11 cellular contexts compared by ENCODE assay signal in genomic region chr2:216056739-216057138, GRCh38. TPM values are rescaled to one million over a fixed set of nuclear protein-coding genes. Genes with fewer than 3 reads are reported as not detected.
A peak's percentile ranks its signal among the peaks of the same experiment; 100 is the strongest.
DNase-seq lines count a peak whose midpoint lies in the region; ATAC-seq and TF ChIP-seq lines count a peak whose summit lies in the region.
"Had no signal": no experiment of that assay in that cellular context is flagged by ENCODE, and none has a peak within 500 bp of the region (broad histone marks: within the 10 kb centered on the region; RNA-seq: fewer than 3 reads in every experiment).

No MANE protein-coding gene starts in this region.

- peaks cover 32% of the 10 kb centered on the region for H3K36me3 Mint-ChIP-seq in T-helper 1 cell treated with Interleukin-12 subunit alpha and Interleukin-12 subunit beta and Interleukin-4 antibody, amounts not matched to agents 30 μg/mL and 1 μg/mL, for 36 hours (ENCODE audit: low read depth)
- peaks cover 5% of the 10 kb centered on the region for H3K36me3 Mint-ChIP-seq in T-helper 17 cell (ENCODE audit: low read depth)

- 35 to 67% (median 55%) methylated on average over 3 of the region's 3 CpGs for WGBS in spleen, 5 donors

- ATAC-seq in HG02763 (IDR thresholded peaks at IDR 0.05; ENCODE audit: unreplicated experiment), result peak; percentile 32
- no peak for ATAC-seq in T-helper 17 cell

- DNase-seq in T-helper 1 cell (no peak), T-helper 17 cell (no peak), spleen (no peak), hepatic stellate cell (ENCODE audit: low spot score) (no peak), uterus (no peak), NCI-H1417 (lab: John Stamatoyannopoulos, UW) (no peak)
- DNase-seq: NCI-H146, T1000 had no signal

- H3K27ac ChIP-seq in spleen, result peak overlapping the region; percentile 73 to 89 (median 86)
- no peak overlapping the region for H3K27ac ChIP-seq in uterus

- H3K9me3 Mint-ChIP-seq in T-helper 1 cell treated with Interleukin-12 subunit alpha and Interleukin-12 subunit beta and Interleukin-4 antibody, amounts not matched to agents 30 μg/mL and 1 μg/mL, for 36 hours, result no peaks in the 10 kb centered on the region

- peak overlapping the region; percentile 57 for H3K27ac Mint-ChIP-seq in T-helper 1 cell treated with Interleukin-12 subunit alpha and Interleukin-12 subunit beta and Interleukin-4 antibody, amounts not matched to agents 30 μg/mL and 1 μg/mL, for 36 hours
- peak overlapping the region; percentile 89 for H3K27ac Mint-ChIP-seq in T-helper 17 cell

- intact Hi-C loops in spleen (cut with DNase I; ENCODE audit: low total_unique reads), result no loop called here
- intact Hi-C loops in uterus (cut with DNase I; ENCODE audit: low total_unique reads), result no loop called here

- H3K9me3 ChIP-seq in T-helper 17 cell (ENCODE audit: control insufficient read depth, low read length, poor library complexity, severe bottlenecking) (no peaks in the 10 kb centered on the region), spleen (no peaks in the 10 kb centered on the region), uterus (no peaks in the 10 kb centered on the region)

- no peak for TF ChIP-seq CTCF in spleen (IDR thresholded peaks at IDR 0.05 in 8 of 11, conservative IDR thresholded peaks at IDR 0.05 in 3 of 11)
- no peak for TF ChIP-seq CTCF in uterus (IDR thresholded peaks at IDR 0.05)

- H3K36me3 ChIP-seq in spleen, result peaks cover 0 to 39% (median 0%) of the 10 kb centered on the region in 6 donors
- no peaks in the 10 kb centered on the region for H3K36me3 ChIP-seq in uterus

- no peak overlapping the region for H3K4me3 Mint-ChIP-seq in T-helper 1 cell treated with Interleukin-12 subunit alpha and Interleukin-12 subunit beta and Interleukin-4 antibody, amounts not matched to agents 30 μg/mL and 1 μg/mL, for 36 hours
- H3K4me3 Mint-ChIP-seq in T-helper 17 cell, result no peak overlapping the region

- H3K4me1 ChIP-seq in spleen (peaks cover 4 to 24% (median 20%) of the 10 kb centered on the region in 6 donors), uterus (no peaks in the 10 kb centered on the region)

- no peak overlapping the region for H3K4me3 ChIP-seq in spleen
- no peak overlapping the region for H3K4me3 ChIP-seq in uterus

- no peaks in the 10 kb centered on the region for H3K27me3 ChIP-seq in spleen (replicated peaks in 1 of 7)
- no peaks in the 10 kb centered on the region for H3K27me3 ChIP-seq in uterus

- TF ChIP-seq POLR2A in spleen (IDR thresholded peaks at IDR 0.05) (no peak), uterus (IDR thresholded peaks at IDR 0.05) (no peak)

- peaks cover 31% of the 10 kb centered on the region for H3K4me1 Mint-ChIP-seq in T-helper 1 cell treated with Interleukin-12 subunit alpha and Interleukin-12 subunit beta and Interleukin-4 antibody, amounts not matched to agents 30 μg/mL and 1 μg/mL, for 36 hours (ENCODE audit: low read depth)
- peaks cover 14% of the 10 kb centered on the region for H3K4me1 Mint-ChIP-seq in T-helper 17 cell

- no peaks in the 10 kb centered on the region for H3K27me3 Mint-ChIP-seq in T-helper 1 cell treated with Interleukin-12 subunit alpha and Interleukin-12 subunit beta and Interleukin-4 antibody, amounts not matched to agents 30 μg/mL and 1 μg/mL, for 36 hours (ENCODE audit: low read depth)
- H3K27me3 Mint-ChIP-seq in T-helper 17 cell, result no peaks in the 10 kb centered on the region

RNA-seq across cellular contexts. Expression of gene PECR, which starts 24.9 kb away (rescaled TPM):
- 10 to 100 TPM; 16.9 to 18.7 TPM for total RNA-seq in T-helper 17 cell
- total RNA-seq in spleen, result 10 to 100 TPM in 5 of 7 donors, 1 to 10 TPM in 2; 6.9 to 16.9 (median 12.9) TPM
- polyA plus RNA-seq in spleen, result 1 to 10 TPM; 5.0 to 6.2 (median 5.1) TPM
- total RNA-seq in uterus, result 10 to 100 TPM in 3 of 4 donors, 1 to 10 TPM in 1; 1.2 to 25.4 (median 14.9) TPM

RNA-seq across cellular contexts. Expression of gene TMEM169, which starts 25.0 kb away (rescaled TPM):
- 1 to 10 TPM; 1.6 to 2.2 TPM for total RNA-seq in T-helper 17 cell
- total RNA-seq in spleen, result 1 to 10 TPM in 3 of 7 donors, under 1 TPM in 4; 0.57 to 1.3 (median 0.94) TPM
- under 1 TPM; 0.19 to 0.35 (median 0.24) TPM for polyA plus RNA-seq in spleen
- 1 to 10 TPM in 1 of 4 donors, under 1 TPM in 1, not detected in 2; 0.97 to 1.0 TPM for total RNA-seq in uterus
- polyA plus RNA-seq: keratinocyte had no signal

RNA-seq across cellular contexts. Expression of gene MREG, which starts 43.4 kb away (rescaled TPM):
- 1 to 10 TPM; 5.3 to 6.6 TPM for total RNA-seq in T-helper 17 cell
- total RNA-seq in spleen, result 1 to 10 TPM; 4.6 to 8.3 (median 6.6) TPM
- 1 to 10 TPM; 4.5 to 7.0 (median 4.8) TPM for polyA plus RNA-seq in spleen
- total RNA-seq in uterus, result 1 to 10 TPM in 3 of 4 donors, under 1 TPM in 1; 0.59 to 8.5 (median 3.9) TPM

RNA-seq across cellular contexts. Expression of gene XRCC5, which starts 52.4 kb away (rescaled TPM):
- total RNA-seq in T-helper 17 cell (100 to 1,000 TPM; 151 to 161 TPM), spleen (100 to 1,000 TPM; 146 to 252 (median 211) TPM), uterus (100 to 1,000 TPM in 3 of 4 donors, 10 to 100 TPM in 1; 61.2 to 320 (median 168) TPM)
- 10 to 100 TPM; 63.5 to 81.8 (median 77.4) TPM for polyA plus RNA-seq in spleen

Comparison
In these comparisons a context has a peak if more than half of its experiments do, and no peak if none do; other contexts are left out.
1. H3K27ac ChIP-seq: peak in spleen (8 of 8); none in uterus (0 of 2).